In the genomic region with DNA sequence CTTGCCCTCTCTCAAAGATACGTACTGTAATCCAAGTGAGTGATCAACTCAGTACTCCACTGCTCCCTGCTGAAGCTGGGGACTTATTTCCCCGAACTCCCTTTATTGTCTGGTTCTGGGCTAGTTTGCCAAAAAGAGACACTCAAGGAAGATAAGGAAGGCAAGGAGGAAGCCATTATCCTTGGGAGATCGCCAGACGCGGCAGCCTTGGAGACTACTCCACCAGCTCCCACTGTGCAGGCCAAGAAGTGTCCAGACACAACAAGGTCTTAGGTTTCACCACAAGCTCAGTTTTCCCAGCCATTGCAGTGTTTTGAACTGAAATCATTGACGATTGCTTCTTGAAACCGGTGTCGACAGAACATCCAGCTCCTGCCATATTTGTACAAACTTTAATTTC, we compare ENCODE assay signal across 27 cellular contexts.
A peak's percentile ranks its signal among the peaks of the same experiment; 100 is the strongest.
DNase-seq lines count a peak whose midpoint lies in the region; ATAC-seq, FAIRE-seq and TF ChIP-seq lines count a peak whose summit lies in the region.
"Had no signal": no experiment of that assay in that cellular context is flagged by ENCODE, and none has a peak within 500 bp of the region (broad histone marks: within the 10 kb centered on the region; RNA-seq: fewer than 3 reads in every experiment).

No MANE protein-coding gene starts in this region.

- H2BK20ac ChIP-seq in H1 (ENCODE audit: low read length), result no peak overlapping the region

- no peak overlapping the region for H3K27ac ChIP-seq in H1 (ENCODE audit: low read depth, low read length)
- H3K27ac ChIP-seq in parathyroid adenoma, result no peak overlapping the region
- no peak overlapping the region for H3K27ac ChIP-seq in MM.1S (ENCODE audit: low read length)
- H3K27ac ChIP-seq in prostate gland, result no peak overlapping the region
- H3K27ac ChIP-seq: C4-2B, SJSA1 had no signal

- no peak overlapping the region for H4K5ac ChIP-seq in H1 (ENCODE audit: insufficient read length, low read depth, low read length)

- intact Hi-C loops in sciatic nerve (cut with DNase I), result no loop called here
- intact Hi-C loops in prostate gland (cut with DNase I), result no loop called here

- no peaks in the 10 kb centered on the region for H3F3A ChIP-seq in MM.1S (ENCODE audit: insufficient read depth, low read length)

- no peaks in the 10 kb centered on the region for H3K23me2 ChIP-seq in H1 (ENCODE audit: low read depth, low read length)

- no peak overlapping the region for H2BK5ac ChIP-seq in H1 (ENCODE audit: low read depth, low read length)

- no peak overlapping the region for H2BK12ac ChIP-seq in H1 (ENCODE audit: low read depth, low read length)

- FAIRE-seq in H1 (lab: Jason Lieb, UNC), result no peak
- FAIRE-seq: GM12891 had no signal

- H3K4me3 ChIP-seq in H1 (ENCODE audit: extremely low read depth in 1 of 4, insufficient read depth in 2 of 4, low read depth in 3 of 4, low read length in 4 of 4) (no peak overlapping the region), parathyroid adenoma (ENCODE audit: low read depth, low read length) (no peak overlapping the region), MM.1S (ENCODE audit: low read length) (no peak overlapping the region), prostate gland (no peak overlapping the region)
- H3K4me3 ChIP-seq: MG63, SJSA1 had no signal

- H3K27me3 ChIP-seq in H1 (replicated peaks in 1 of 4; ENCODE audit: control insufficient read depth in 3 of 4, extremely low read depth in 1 of 4, insufficient read depth in 3 of 4, low read length in 3 of 4) (no peaks in the 10 kb centered on the region), parathyroid adenoma (ENCODE audit: control insufficient read depth, insufficient read depth, low read length) (no peaks in the 10 kb centered on the region), MM.1S (replicated peaks; ENCODE audit: insufficient read depth, low read length) (no peaks in the 10 kb centered on the region), prostate gland (replicated peaks; ENCODE audit: insufficient read depth) (no peaks in the 10 kb centered on the region)
- H3K27me3 ChIP-seq: MG63, SJSA1 had no signal

- no peaks in the 10 kb centered on the region for H3K36me3 ChIP-seq in H1 (ENCODE audit: control insufficient read depth in 2 of 4, insufficient read depth in 4 of 4, low read length in 3 of 4)
- H3K36me3 ChIP-seq in parathyroid adenoma (ENCODE audit: control insufficient read depth, insufficient read depth, low read length), result no peaks in the 10 kb centered on the region
- H3K36me3 ChIP-seq in MM.1S (replicated peaks; ENCODE audit: insufficient read depth, low read length), result no peaks in the 10 kb centered on the region
- no peaks in the 10 kb centered on the region for H3K36me3 ChIP-seq in prostate gland
- H3K36me3 ChIP-seq: MG63, SJSA1 had no signal

- no peak for TF ChIP-seq CTCF in H1 (IDR thresholded peaks at IDR 0.05; ENCODE audit: control extremely low read depth in 1 of 3, insufficient read depth in 1 of 3, low read depth in 1 of 3, low read length in 3 of 3)
- TF ChIP-seq CTCF in parathyroid adenoma (IDR thresholded peaks at IDR 0.05), result no peak
- no peak for TF ChIP-seq CTCF in MM.1S (IDR thresholded peaks at IDR 0.05; ENCODE audit: low read length)
- TF ChIP-seq CTCF in prostate gland (IDR thresholded peaks at IDR 0.05), result no peak

- H3K23ac ChIP-seq in H1 (ENCODE audit: insufficient read length), result no peak overlapping the region

- H4K8ac ChIP-seq in H1 (ENCODE audit: extremely low read depth, insufficient read depth, low read length), result no peak overlapping the region

- H3K9me2 ChIP-seq in MM.1S (replicated peaks; ENCODE audit: insufficient read depth, low read length), result no peaks in the 10 kb centered on the region

- no peak for TF ChIP-seq EP300 in H1 (IDR thresholded peaks at IDR 0.05; ENCODE audit: borderline replicate concordance in 1 of 2, low read depth in 2 of 2, low read length in 2 of 2)

- no peak for TF ChIP-seq RAD21 in H1 (IDR thresholded peaks at IDR 0.05 in 1 of 2, conservative IDR thresholded peaks at IDR 0.05 in 1 of 2; ENCODE audit: low read depth in 2 of 2, low read length in 2 of 2)

- CTCF ChIA-PET in HEK293T (lab: Yijun Ruan, JAX), result interaction anchor here (0.5 to 0.7 kb wide), 3 partner anchors 167 to 858 kb away, joined by 3 to 4 read pairs (median 3); no protein-coding TSS in a partner anchor
- CTCF ChIA-PET in H1 (lab: Charles Lee; ENCODE audit: partially characterized antibody), result interaction anchor here (0.7 to 1.1 kb wide), 3 partner anchors 13 to 417 kb away, joined by 3 read pairs; no protein-coding TSS in a partner anchor

- no peak overlapping the region for H3K56ac ChIP-seq in H1 (replicated peaks; ENCODE audit: insufficient read length, low read depth, low read length)

- POLR2A ChIA-PET in HEK293T (lab: Yijun Ruan, JAX) (no interaction called here), H1 (lab: Charles Lee; ENCODE audit: partially characterized antibody) (no interaction called here)

- no peak overlapping the region for H3K18ac ChIP-seq in H1 (ENCODE audit: extremely low read depth, low read length)

- H2AFZ ChIP-seq in H1 (ENCODE audit: low read length), result peak overlapping the region; percentile 48; the same call in 1 of the 2 replicates
- H2AFZ ChIP-seq in parathyroid adenoma, result peak overlapping the region; percentile 25
- no peak overlapping the region for H2AFZ ChIP-seq in MM.1S (ENCODE audit: low read length)

- no peaks in the 10 kb centered on the region for H3K79me2 ChIP-seq in H1 (ENCODE audit: control insufficient read depth in 1 of 2, insufficient read depth in 2 of 2, low read length in 2 of 2)
- no peaks in the 10 kb centered on the region for H3K79me2 ChIP-seq in parathyroid adenoma
- H3K79me2 ChIP-seq in MM.1S (ENCODE audit: low read length), result no peaks in the 10 kb centered on the region

- no peak overlapping the region for H2BK15ac ChIP-seq in H1 (ENCODE audit: low read length)

- H4K20me1 ChIP-seq in H1 (replicated peaks in 1 of 2; ENCODE audit: control insufficient read depth in 1 of 2, insufficient read depth in 2 of 2, low read length in 2 of 2), result no peaks in the 10 kb centered on the region
- no peaks in the 10 kb centered on the region for H4K20me1 ChIP-seq in MM.1S (ENCODE audit: insufficient read depth, low read length)

- no peak overlapping the region for H3K4ac ChIP-seq in H1 (replicated peaks; ENCODE audit: insufficient read length, low read depth, low read length)

- H3K4me2 ChIP-seq in H1 (ENCODE audit: insufficient read depth in 1 of 2, low read depth in 2 of 2, low read length in 2 of 2) (no peak overlapping the region), parathyroid adenoma (ENCODE audit: low read length) (no peak overlapping the region), MM.1S (ENCODE audit: low read depth, low read length) (no peak overlapping the region)

- no peaks in the 10 kb centered on the region for H3K79me1 ChIP-seq in H1 (ENCODE audit: low read depth, low read length)

- TF ChIP-seq POLR2A in H1 (IDR thresholded peaks at IDR 0.05; ENCODE audit: control extremely low read depth in 1 of 2, low read depth in 2 of 2, low read length in 2 of 2), result no peak
- TF ChIP-seq POLR2A in prostate gland (IDR thresholded peaks at IDR 0.05), result no peak

- 91% methylated on average over 8 of the region's 8 CpGs; no CpG with 5 or more reads in 1 of the 2 experiments for WGBS in H1 (ENCODE audit: extremely low coverage in 1 of 2, insufficient coverage in 1 of 2, insufficient read length in 1 of 2, insufficient replicate concordance in 2 of 2, low coverage in 1 of 2, low lambda C conversion rate in 2 of 2, missing lambda C conversion rate in 1 of 2), 2 experiments
- WGBS in prostate gland, result 87% methylated on average over 8 of the region's 8 CpGs

- no peak overlapping the region for H2BK120ac ChIP-seq in H1 (replicated peaks; ENCODE audit: low read depth, low read length)

- H3K4me1 ChIP-seq in H1 (replicated peaks in 1 of 4; ENCODE audit: control insufficient read depth in 3 of 4, insufficient read depth in 4 of 4, low read length in 3 of 4), result no peaks in the 10 kb centered on the region
- no peaks in the 10 kb centered on the region for H3K4me1 ChIP-seq in parathyroid adenoma
- no peaks in the 10 kb centered on the region for H3K4me1 ChIP-seq in MM.1S (ENCODE audit: low read length)
- no peaks in the 10 kb centered on the region for H3K4me1 ChIP-seq in prostate gland (replicated peaks)
- H3K4me1 ChIP-seq: Caco-2, SJSA1 had no signal

- H2AK5ac ChIP-seq in H1 (ENCODE audit: low read depth, low read length), result no peak overlapping the region

- no peak for ATAC-seq in sciatic nerve
- ATAC-seq: CD8-positive, alpha-beta T cell had no signal

- H3K14ac ChIP-seq in H1 (ENCODE audit: insufficient read length), result no peak overlapping the region

- H3K9me3 ChIP-seq in H1 (ENCODE audit: insufficient read depth in 2 of 2, low read depth in 1 of 2, low read length in 1 of 2) (no peaks in the 10 kb centered on the region), parathyroid adenoma (ENCODE audit: control insufficient read depth, low read length) (no peaks in the 10 kb centered on the region), MM.1S (replicated peaks; ENCODE audit: insufficient read depth, low read length) (no peaks in the 10 kb centered on the region), prostate gland (no peaks in the 10 kb centered on the region)
- H3K9me3 ChIP-seq: Caco-2, MG63, SJSA1 had no signal

- H4K91ac ChIP-seq in H1 (replicated peaks; ENCODE audit: insufficient read length, low read length), result no peak overlapping the region

- peak; percentile 30 for DNase-seq in HEK293T (ENCODE audit: extremely low spot score)
- DNase-seq in SK-N-DZ (ENCODE audit: low spot score), result peak; percentile 27
- no peak for DNase-seq in H1 (ENCODE audit: low read depth in 1 of 2, low spot score in 2 of 2)
- no peak for DNase-seq in sciatic nerve (ENCODE audit: low spot score)
- DNase-seq in NCI-H2081 treated with DMSO at 0.1 percent for 48 hours (lab: John Stamatoyannopoulos, UW), result no peak
- DNase-seq in MM.1S, result no peak
- DNase-seq in prostate gland (ENCODE audit: low spot score), result no peak
- DNase-seq: Caco-2; CD8-positive, alpha-beta T cell; EL; GF-D8; H9; HFFc6; KG1; MG63; NCI-H1092; NCI-H1417 treated with DMSO at 0.1 percent for 48 hours; NCI-H1694 treated with DMSO at 0.1 percent for 48 hours; NCI-H2107; NCI-H446 treated with DMSO at 0.1 percent for 48 hours; NCI-H526 treated with DMSO at 0.1 percent for 48 hours; Right ventricle myocardium superior; RPMI8226 had no signal

- H3K9ac ChIP-seq in H1 (replicated peaks in 1 of 4; ENCODE audit: extremely low read depth in 1 of 4, low read depth in 3 of 4, low read length in 3 of 4) (no peak overlapping the region), parathyroid adenoma (no peak overlapping the region), MM.1S (ENCODE audit: low read length) (no peak overlapping the region)

TF ChIP-seq in HEK293T, 16 proteins besides CTCF, POLR2A, EP300 and RAD21 (continues in another document):
- no peak for TF ChIP-seq ARNT (IDR thresholded peaks at IDR 0.05)
- no peak for TF ChIP-seq TARDBP (IDR thresholded peaks at IDR 0.05)
- TF ChIP-seq SP1 (IDR thresholded peaks at IDR 0.05), result no peak
- no peak for TF ChIP-seq HDGF (IDR thresholded peaks at IDR 0.05; ENCODE audit: borderline replicate concordance)
- no peak for TF ChIP-seq FOXA1 (IDR thresholded peaks at IDR 0.05)

TF ChIP-seq in H1, 55 proteins besides CTCF, POLR2A, EP300 and RAD21 (continues in another document):
- TF ChIP-seq KDM4A (IDR thresholded peaks at IDR 0.05; ENCODE audit: low read depth, low read length, severe bottlenecking) (no peak), SUZ12 (IDR thresholded peaks at IDR 0.05; ENCODE audit: low read length) (no peak)

Comparison
In these comparisons a context has a peak if more than half of its experiments do, and no peak if none do; other contexts are left out.
1. DNase-seq: peak in HEK293T (single experiment) and SK-N-DZ (single experiment); none in H1 (0 of 2), sciatic nerve (single experiment), NCI-H2081 treated with DMSO at 0.1 percent for 48 hours (single experiment), MM.1S (single experiment) and prostate gland (single experiment).